In the genomic region with DNA sequence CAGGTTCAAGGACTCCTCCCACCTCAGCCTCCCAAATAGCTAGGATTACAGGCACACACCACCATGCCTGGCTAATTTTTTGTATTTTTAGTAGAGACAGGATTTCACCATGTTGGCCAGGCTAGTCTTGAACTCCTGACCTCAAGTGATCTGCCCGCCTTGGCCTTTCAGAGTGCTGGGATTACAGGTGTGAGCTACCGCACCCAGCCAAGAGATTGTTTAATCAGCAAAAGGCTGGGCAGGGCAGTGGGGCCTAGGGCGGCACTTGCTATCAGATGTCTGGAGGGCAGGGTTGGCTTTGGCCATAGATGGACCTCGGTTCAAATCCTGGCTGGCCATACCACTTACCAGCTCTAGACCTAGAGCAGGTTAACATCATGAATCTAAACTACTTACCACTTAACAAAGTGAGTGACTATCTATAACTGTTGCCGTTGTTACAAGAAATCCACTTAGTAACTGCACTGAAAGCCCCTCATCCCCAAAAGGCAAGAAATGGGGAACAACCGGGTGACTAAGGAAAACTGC, we compare ENCODE assay signal across 7 cellular contexts.
DNase-seq lines count a peak whose midpoint lies in the region; ATAC-seq lines count a peak whose summit lies in the region.
"Not testable (repeated sequence)": the region's sequence is repeated elsewhere in the genome, so short reads cannot be mapped to it uniquely, and the experiment has no call there.

No MANE protein-coding gene starts in this region.

- H3K36me3 Mint-ChIP-seq in activated naive CD4-positive, alpha-beta T cell treated with anti-CD3 and anti-CD28 coated beads, Interleukin-2, amount 50 U/mL, for 24 hours, result not testable (repeated sequence)

- peak overlapping the region; percentile 95 for H3K27ac Mint-ChIP-seq in activated naive CD4-positive, alpha-beta T cell treated with anti-CD3 and anti-CD28 coated beads, Interleukin-2, amount 50 U/mL, for 24 hours

- H3K4me3 ChIP-seq in effector memory CD4-positive, alpha-beta T cell (ENCODE audit: insufficient read depth, low read depth, low read length, poor library complexity, severe bottlenecking), result peak overlapping the region; percentile 20
- peak overlapping the region; percentile 39 to 40 for H3K4me3 ChIP-seq in muscle layer of duodenum (ENCODE audit: low read depth in 1 of 2, low read length in 2 of 2)

- H3K9me3 Mint-ChIP-seq in activated naive CD4-positive, alpha-beta T cell treated with anti-CD3 and anti-CD28 coated beads, Interleukin-2, amount 50 U/mL, for 24 hours, result not testable (repeated sequence)

- ATAC-seq in GM19351 (IDR thresholded peaks at IDR 0.05; ENCODE audit: unreplicated experiment), result peak; percentile 2
- ATAC-seq in activated CD4-positive, CD25-positive, alpha-beta regulatory T cell treated with anti-CD3 and anti-CD28 coated beads, Interleukin-2, amount 50 U/mL, for 24 hours, result peak; percentile 24 to 30

- peaks cover 57% of the 10 kb centered on the region for H3K4me1 ChIP-seq in effector memory CD4-positive, alpha-beta T cell (ENCODE audit: control insufficient read depth, insufficient read depth, low read length, poor library complexity, severe bottlenecking)
- H3K4me1 ChIP-seq in muscle layer of duodenum (ENCODE audit: control insufficient read depth in 1 of 2, insufficient read depth in 2 of 2, low read length in 2 of 2), result not testable (repeated sequence)

- H3K27me3 Mint-ChIP-seq in activated naive CD4-positive, alpha-beta T cell treated with anti-CD3 and anti-CD28 coated beads, Interleukin-2, amount 50 U/mL, for 24 hours, result not testable (repeated sequence)

- H3K9me3 ChIP-seq in KOPT-K1 (ENCODE audit: insufficient read depth, low read length, poor library complexity, severe bottlenecking); effector memory CD4-positive, alpha-beta T cell (ENCODE audit: control insufficient read depth, low read length); muscle layer of duodenum (ENCODE audit: control insufficient read depth in 1 of 2, low read length in 2 of 2): not testable (repeated sequence)

- not testable (repeated sequence) for H3K27me3 ChIP-seq in effector memory CD4-positive, alpha-beta T cell (replicated peaks; ENCODE audit: control insufficient read depth, insufficient read depth, low read length, poor library complexity, severe bottlenecking); muscle layer of duodenum (ENCODE audit: low read depth, low read length)

- H3K4me1 Mint-ChIP-seq in activated naive CD4-positive, alpha-beta T cell treated with anti-CD3 and anti-CD28 coated beads, Interleukin-2, amount 50 U/mL, for 24 hours, result peaks cover 84% of the 10 kb centered on the region

- DNase-seq in effector memory CD4-positive, alpha-beta T cell, result not testable (repeated sequence)
- DNase-seq in stimulated activated CD4-positive, alpha-beta T cell treated with anti-CD3 and anti-CD28 coated beads, Interleukin-2, amount 100 ng/mL, for 48 hours, result peak; percentile 32 to 43

- H3K27ac ChIP-seq in KOPT-K1 (ENCODE audit: low read depth, low read length, poor library complexity, severe bottlenecking), result peak overlapping the region; percentile 92
- peak overlapping the region; percentile 82 for H3K27ac ChIP-seq in effector memory CD4-positive, alpha-beta T cell (ENCODE audit: insufficient read depth, low read length, poor library complexity, severe bottlenecking)
- H3K27ac ChIP-seq in muscle layer of duodenum (ENCODE audit: low read length), result peak overlapping the region; percentile 54

- peak overlapping the region; percentile 81 for H3K4me3 Mint-ChIP-seq in activated naive CD4-positive, alpha-beta T cell treated with anti-CD3 and anti-CD28 coated beads, Interleukin-2, amount 50 U/mL, for 24 hours

- not testable (repeated sequence) for H3K36me3 ChIP-seq in KOPT-K1 (ENCODE audit: insufficient read depth, low read length); effector memory CD4-positive, alpha-beta T cell (ENCODE audit: control insufficient read depth, insufficient read depth, low read length); muscle layer of duodenum (ENCODE audit: control insufficient read depth in 1 of 2, insufficient read depth in 2 of 2, low read length in 2 of 2)
